ENCODE assay signal across 1 cellular context in genomic region chr2:152452256-152452973, GRCh38.
TF ChIP-seq lines count a peak whose summit lies in the region.

No MANE protein-coding gene starts in this region.

TF ChIP-seq in WTC11, 78 proteins besides CTCF, POLR2A, EP300 and RAD21 (continued from another document):
- TF ChIP-seq ZMAT4 (CRISPR knock-in tag; IDR thresholded peaks at IDR 0.05) (no peak), CBFB (CRISPR knock-in tag; IDR thresholded peaks at IDR 0.05; ENCODE audit: low read depth) (no peak), SP1 (CRISPR knock-in tag; conservative IDR thresholded peaks at IDR 0.05) (no peak), ZNF263 (CRISPR knock-in tag; IDR thresholded peaks at IDR 0.05; ENCODE audit: low read depth) (no peak)
